Comparison of ENCODE assay signal across 8 cellular contexts in the genomic region with DNA sequence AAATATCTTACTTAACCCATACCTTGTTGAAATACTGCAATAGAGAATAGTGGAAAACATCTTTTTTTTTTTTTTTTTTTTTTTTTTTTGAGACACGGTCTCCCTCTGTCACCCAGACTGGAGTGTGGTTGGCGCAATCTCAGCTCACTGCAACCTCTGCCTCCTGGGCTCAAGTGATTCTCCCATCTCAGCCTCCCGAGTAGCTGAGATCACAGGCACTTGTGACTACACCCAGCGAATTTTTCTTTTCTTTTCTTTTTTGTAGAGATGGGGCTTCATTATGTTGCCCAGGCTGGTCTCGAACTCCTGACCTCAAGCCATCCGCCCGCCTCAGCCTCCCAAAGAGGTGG. TPM values are rescaled to one million over a fixed set of nuclear protein-coding genes. Genes with fewer than 3 reads are reported as not detected.
A peak's percentile ranks its signal among the peaks of the same experiment; 100 is the strongest.
DNase-seq lines count a peak whose midpoint lies in the region; ATAC-seq and TF ChIP-seq lines count a peak whose summit lies in the region.
"Not testable (repeated sequence)": the region's sequence is repeated elsewhere in the genome, so short reads cannot be mapped to it uniquely, and the experiment has no call there.

No MANE protein-coding gene starts in this region.

- H3K36me3 ChIP-seq in adrenal gland (replicated peaks in 1 of 2): peaks cover 0 to 21% of the 10 kb centered on the region in 2 donors
- peaks cover 2 to 39% (median 3%) of the 10 kb centered on the region in 4 donors for H3K36me3 ChIP-seq in esophagus muscularis mucosa
- peaks cover 0 to 42% (median 17%) of the 10 kb centered on the region in 9 donors for H3K36me3 ChIP-seq in heart left ventricle
- not testable (repeated sequence) for H3K36me3 ChIP-seq in lower lobe of right lung, upper lobe of right lung
- H3K36me3 ChIP-seq in psoas muscle (ENCODE audit: insufficient read depth in 1 of 2, low read depth in 1 of 2): peaks cover 0 to 18% of the 10 kb centered on the region in 2 donors
- peaks cover 13 to 52% (median 25%) of the 10 kb centered on the region in 5 donors for H3K36me3 ChIP-seq in subcutaneous abdominal adipose tissue (ENCODE audit: control insufficient read depth in 5 of 5, insufficient read depth in 5 of 5, low read length in 5 of 5)

- not testable (repeated sequence) for H3K27me3 ChIP-seq in adrenal gland; esophagus muscularis mucosa; heart left ventricle; lower lobe of right lung (ENCODE audit: low read depth); psoas muscle (ENCODE audit: insufficient read depth in 3 of 3, low read length in 2 of 3); subcutaneous abdominal adipose tissue (ENCODE audit: control insufficient read depth in 5 of 5, insufficient read depth in 4 of 5, low read length in 5 of 5); upper lobe of right lung

- H3K4me1 ChIP-seq in adrenal gland (replicated peaks in 1 of 2) (peaks cover 95 to 99% of the 10 kb centered on the region in 2 donors), esophagus muscularis mucosa (peaks cover 83 to 100% (median 99%) of the 10 kb centered on the region in 4 donors), heart left ventricle (peaks cover 12 to 98% (median 84%) of the 10 kb centered on the region in 12 donors), lower lobe of right lung (peaks cover 90% of the 10 kb centered on the region), psoas muscle (peaks cover 92% of the 10 kb centered on the region), subcutaneous abdominal adipose tissue (ENCODE audit: control insufficient read depth in 5 of 5, insufficient read depth in 5 of 5, low read length in 5 of 5) (peaks cover 29 to 99% (median 98%) of the 10 kb centered on the region in 5 donors), upper lobe of right lung (peaks cover 90% of the 10 kb centered on the region)

- POLR2A ChIA-PET in AG04449 (lab: Yijun Ruan, JAX): interaction anchor here (0.6 to 16.5 kb wide), 10 partner anchors 12 to 91 kb away, joined by 3 to 383 read pairs (median 8); a partner anchor contains a TSS

- peak overlapping the region in 3 of 5 donors; percentile 82 to 86 (median 85) for H3K27ac ChIP-seq in adrenal gland
- peak overlapping the region; percentile 86 to 92 (median 88) for H3K27ac ChIP-seq in esophagus muscularis mucosa (replicated peaks in 1 of 4)
- H3K27ac ChIP-seq in heart left ventricle: peak overlapping the region; percentile 66 to 93 (median 86)
- H3K27ac ChIP-seq in lower lobe of right lung: peak overlapping the region; percentile 86
- H3K27ac ChIP-seq in psoas muscle: peak overlapping the region; percentile 89
- H3K27ac ChIP-seq in subcutaneous abdominal adipose tissue (ENCODE audit: low read depth, low read length): peak overlapping the region; percentile 99
- H3K27ac ChIP-seq in upper lobe of right lung: peak overlapping the region; percentile 90

- CTCF ChIA-PET in AG04449 (lab: Yijun Ruan, JAX): interaction anchor here (0.7 to 12.0 kb wide), 5 partner anchors 8 to 60 kb away, joined by 3 to 198 read pairs (median 9); no protein-coding TSS in a partner anchor

- not testable (repeated sequence) for TF ChIP-seq EP300 in esophagus muscularis mucosa (IDR thresholded peaks at IDR 0.05)

- H3K9me3 ChIP-seq in adrenal gland (replicated peaks in 1 of 3); esophagus muscularis mucosa; heart left ventricle; lower lobe of right lung; psoas muscle; subcutaneous abdominal adipose tissue (ENCODE audit: control insufficient read depth in 5 of 5, low read length in 5 of 5); upper lobe of right lung: not testable (repeated sequence)

- DNase-seq in AG04449 (ENCODE audit: low read depth, low spot score); adrenal gland; esophagus muscularis mucosa (ENCODE audit: extremely low spot score); heart left ventricle; lower lobe of right lung; psoas muscle; upper lobe of right lung: not testable (repeated sequence)

- intact Hi-C loops in adrenal gland (cut with DNase I); heart left ventricle (cut with DNase I); lower lobe of right lung (cut with DNase I); psoas muscle (cut with DNase I); upper lobe of right lung (cut with DNase I): not testable (repeated sequence)
- intact Hi-C loops in esophagus muscularis mucosa (cut with DNase I): loop anchor here (2.0 kb wide), 1 partner anchor 21 kb away; no protein-coding TSS in a partner anchor

- H3K4me3 ChIP-seq in AG04449 (ENCODE audit: low read depth, low read length) (peak overlapping the region; percentile 48), heart left ventricle (peak overlapping the region in 5 of 12 donors; percentile 27 to 79 (median 73)), psoas muscle (peak overlapping the region; percentile 33), subcutaneous abdominal adipose tissue (ENCODE audit: low read depth in 1 of 5, low read length in 5 of 5) (peak overlapping the region in 2 of 5 donors; percentile 34 to 89)
- not testable (repeated sequence) for H3K4me3 ChIP-seq in adrenal gland, esophagus muscularis mucosa, lower lobe of right lung, upper lobe of right lung

- ATAC-seq in heart left ventricle, lower lobe of right lung, psoas muscle, upper lobe of right lung: not testable (repeated sequence)

- not testable (repeated sequence) for TF ChIP-seq CTCF in AG04449 (IDR thresholded peaks at IDR 0.05; ENCODE audit: insufficient read depth, low read length, missing control alignments); adrenal gland (IDR thresholded peaks at IDR 0.05); esophagus muscularis mucosa (IDR thresholded peaks at IDR 0.05); heart left ventricle (IDR thresholded peaks at IDR 0.05); lower lobe of right lung (IDR thresholded peaks at IDR 0.05); psoas muscle (IDR thresholded peaks at IDR 0.05); upper lobe of right lung (IDR thresholded peaks at IDR 0.05)

- 64 to 78% (median 72%) methylated on average over 7 of the region's 7 CpGs for WGBS in adrenal gland, 4 donors
- 73% methylated on average over 7 of the region's 7 CpGs for WGBS in esophagus muscularis mucosa
- 69 to 80% (median 76%) methylated on average over 7 of the region's 7 CpGs for WGBS in heart left ventricle, 4 donors
- WGBS in psoas muscle, 3 donors: 66 to 74% (median 72%) methylated on average over 7 of the region's 7 CpGs

- not testable (repeated sequence) for TF ChIP-seq POLR2A in adrenal gland (IDR thresholded peaks at IDR 0.05); esophagus muscularis mucosa (IDR thresholded peaks at IDR 0.05; ENCODE audit: low read depth); heart left ventricle (IDR thresholded peaks at IDR 0.05)

- peak overlapping the region in 1 of 5 donors; percentile 26 for H3K9ac ChIP-seq in subcutaneous abdominal adipose tissue (ENCODE audit: low read length in 5 of 5)

RNA-seq across cellular contexts. Expression of a gene that starts 6.6 kb away (rescaled TPM):
- total RNA-seq in adrenal gland: 1,000 to 10,000 TPM in 4 of 8 donors, 100 to 1,000 TPM in 4; 478 to 3,013 (median 1,213) TPM
- 1,000 to 10,000 TPM in 1 of 3 donors, 100 to 1,000 TPM in 2; 145 to 2,674 (median 298) TPM for polyA plus RNA-seq in adrenal gland
- total RNA-seq in esophagus muscularis mucosa: 100 to 1,000 TPM; 269 to 875 (median 432) TPM
- total RNA-seq in heart left ventricle: 1,000 to 10,000 TPM in 1 of 9 donors, 100 to 1,000 TPM in 8; 355 to 1,522 (median 471) TPM
- 100 to 1,000 TPM; 119 to 747 TPM for polyA plus RNA-seq in heart left ventricle
- 904 TPM for total RNA-seq in lower lobe of right lung
- total RNA-seq in psoas muscle: 100 to 1,000 TPM; 175 to 687 (median 372) TPM
- 100 to 1,000 TPM; 111 to 331 (median 170) TPM for polyA plus RNA-seq in psoas muscle
- total RNA-seq in upper lobe of right lung: 1,248 TPM
